Comparison of ENCODE assay signal across 8 cellular contexts in genomic region chr12:63843613-63844390, GRCh38. TPM values are rescaled to one million over a fixed set of nuclear protein-coding genes. Genes with fewer than 3 reads are reported as not detected.
A peak's percentile ranks its signal among the peaks of the same experiment; 100 is the strongest.
DNase-seq lines count a peak whose midpoint lies in the region; TF ChIP-seq lines count a peak whose summit lies in the region.

No MANE protein-coding gene starts in this region.

- H3K4me3 ChIP-seq in H7 (ENCODE audit: insufficient read depth, low read depth, low read length) (peak overlapping the region; percentile 68), Loucy (ENCODE audit: low read length, poor library complexity, severe bottlenecking) (peak overlapping the region; percentile 77), SJCRH30 (peak overlapping the region; percentile 89), neutrophil (ENCODE audit: low read depth in 1 of 2, low read length in 1 of 2) (peak overlapping the region; percentile 48 to 65), subcutaneous abdominal adipose tissue (ENCODE audit: low read depth in 1 of 5, low read length in 5 of 5) (peak overlapping the region; percentile 70 to 99 (median 93))

- peak overlapping the region; percentile 67 for H3K9ac ChIP-seq in Loucy (ENCODE audit: low read depth, low read length, poor library complexity, severe bottlenecking)
- peak overlapping the region; percentile 43 to 98 (median 94) for H3K9ac ChIP-seq in subcutaneous abdominal adipose tissue (ENCODE audit: low read length in 5 of 5)

- H3F3A ChIP-seq in Loucy (ENCODE audit: low read depth) = no peaks in the 10 kb centered on the region

- H3K79me2 ChIP-seq in Loucy (ENCODE audit: insufficient read depth, low read length) = no peaks in the 10 kb centered on the region

- H3K27ac ChIP-seq in SJCRH30 (peak overlapping the region; percentile 85), neutrophil (no peak overlapping the region), subcutaneous abdominal adipose tissue (ENCODE audit: low read depth, low read length) (peak overlapping the region; percentile 94)

- H3K27me3 ChIP-seq in H7 (ENCODE audit: control insufficient read depth, insufficient read depth, low read length) = peaks cover 8% of the 10 kb centered on the region
- peaks cover 8% of the 10 kb centered on the region for H3K27me3 ChIP-seq in Loucy (ENCODE audit: insufficient read depth, low read length, poor library complexity, severe bottlenecking)
- no peaks in the 10 kb centered on the region for H3K27me3 ChIP-seq in SJCRH30
- peaks cover 68% of the 10 kb centered on the region for H3K27me3 ChIP-seq in neutrophil
- no peaks in the 10 kb centered on the region for H3K27me3 ChIP-seq in subcutaneous abdominal adipose tissue (ENCODE audit: control insufficient read depth in 5 of 5, insufficient read depth in 4 of 5, low read length in 5 of 5)

- H2AFZ ChIP-seq in Loucy (ENCODE audit: low read length) = peak overlapping the region; percentile 98

- H3K9me3 ChIP-seq in Loucy (ENCODE audit: insufficient read depth, low read depth, low read length) (no peaks in the 10 kb centered on the region), SJCRH30 (replicated peaks) (no peaks in the 10 kb centered on the region), neutrophil (no peaks in the 10 kb centered on the region), subcutaneous abdominal adipose tissue (ENCODE audit: control insufficient read depth in 5 of 5, low read length in 5 of 5) (no peaks in the 10 kb centered on the region)

- peak overlapping the region; percentile 93 for H3K4me2 ChIP-seq in Loucy (ENCODE audit: low read depth, low read length, poor library complexity, severe bottlenecking)

- TF ChIP-seq CTCF in Loucy (conservative IDR thresholded peaks at IDR 0.05; ENCODE audit: low read length) (peak; percentile 75), neutrophil (IDR thresholded peaks at IDR 0.05) (no peak)

- H3K9me2 ChIP-seq in Loucy (replicated peaks; ENCODE audit: low read depth, low read length) = no peaks in the 10 kb centered on the region

- H3K4me1 ChIP-seq in Loucy (ENCODE audit: insufficient read depth, low read length, poor library complexity, severe bottlenecking) (peaks cover 9% of the 10 kb centered on the region), SJCRH30 (peaks cover 5% of the 10 kb centered on the region; the same call in 1 of the 2 replicates), neutrophil (ENCODE audit: control insufficient read depth in 1 of 2, insufficient read depth in 1 of 2, low read depth in 1 of 2, low read length in 1 of 2) (peaks cover 11 to 19% of the 10 kb centered on the region in 2 experiments), subcutaneous abdominal adipose tissue (ENCODE audit: control insufficient read depth in 5 of 5, insufficient read depth in 5 of 5, low read length in 5 of 5) (peaks cover 3 to 33% (median 28%) of the 10 kb centered on the region in 5 donors)

- H3K36me3 ChIP-seq in H7 (replicated peaks; ENCODE audit: control insufficient read depth, insufficient read depth, low read length) = no peaks in the 10 kb centered on the region
- no peaks in the 10 kb centered on the region for H3K36me3 ChIP-seq in Loucy (ENCODE audit: insufficient read depth, low read length)
- no peaks in the 10 kb centered on the region for H3K36me3 ChIP-seq in SJCRH30
- no peaks in the 10 kb centered on the region for H3K36me3 ChIP-seq in neutrophil
- no peaks in the 10 kb centered on the region for H3K36me3 ChIP-seq in subcutaneous abdominal adipose tissue (ENCODE audit: control insufficient read depth in 5 of 5, insufficient read depth in 5 of 5, low read length in 5 of 5)

- DNase-seq in ELR (ENCODE audit: low read depth) = peak; percentile 97
- DNase-seq in H7 = peak; percentile 95
- DNase-seq in SJCRH30 = peak; percentile 94
- DNase-seq in activated naive CD4-positive, alpha-beta T cell treated with Interleukin-2 at 50 U/mL for 16 hours = peak; percentile 81
- peak; percentile 85 for DNase-seq in germinal center (ENCODE audit: low spot score)

- H4K20me1 ChIP-seq in Loucy (ENCODE audit: insufficient read depth, low read length, poor library complexity, severe bottlenecking) = no peaks in the 10 kb centered on the region

RNA-seq across cellular contexts. Expression of gene SRGAP1, which starts 0.7 kb away (rescaled TPM):
- total RNA-seq in H7 (2014; rRNA removed; shearing (Covaris generic)) = 0.92 and 0.97 TPM in 2 replicates
- 6.2 and 6.7 TPM in 2 replicates for total RNA-seq in SJCRH30 (2014; rRNA removed; shearing (Covaris generic))
